Comparison of ENCODE assay signal across 8 cellular contexts in the genomic region with DNA sequence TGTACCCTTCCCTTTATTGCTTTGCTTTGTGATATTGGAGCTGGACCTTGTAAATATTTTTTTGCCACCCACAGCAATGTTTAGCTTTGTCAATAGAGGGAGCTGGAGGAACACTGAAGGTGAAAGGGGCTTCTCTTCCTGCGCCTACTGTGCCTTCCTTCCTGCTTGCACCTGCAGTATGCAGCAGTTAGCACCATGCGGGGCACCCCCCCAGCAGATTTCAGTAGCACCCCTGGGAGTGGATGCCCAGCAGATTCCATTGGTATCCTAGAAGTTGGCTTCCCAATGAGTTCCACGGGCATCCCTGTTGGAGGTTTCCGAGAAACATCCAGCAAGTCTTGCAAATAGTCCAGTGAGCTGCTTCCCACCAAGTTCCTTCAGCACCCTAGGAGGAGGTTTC. TPM values are rescaled to one million over a fixed set of nuclear protein-coding genes. Genes with fewer than 3 reads are reported as not detected.
DNase-seq lines count a peak whose midpoint lies in the region; ATAC-seq, FAIRE-seq and TF ChIP-seq lines count a peak whose summit lies in the region.

No MANE protein-coding gene starts in this region.

- no peak overlapping the region for H2AFZ ChIP-seq in keratinocyte (ENCODE audit: control insufficient read depth, low read length)

- DNase-seq in HFF-Myc (ENCODE audit: extremely low read depth, low read depth) (no peak), SK-MEL-5 (ENCODE audit: low read depth, low spot score) (peak; percentile 90), ascending aorta (ENCODE audit: low spot score in 2 of 2) (no peak), keratinocyte (ENCODE audit: low read depth, low spot score) (no peak)
- peak; percentile 53 to 56 for DNase-seq in stimulated activated naive CD8-positive, alpha-beta T cell treated with anti-CD3 and anti-CD28 coated beads, Interleukin-15, amount 100 ng/mL, for 72 hours

- dilution Hi-C loops in keratinocyte (cut with MboI; ENCODE audit: extremely low pct_ligation_motif_present, low sequenced_read_pairs), result no loop called here

- no peaks in the 10 kb centered on the region for H3K27me3 Mint-ChIP-seq in stimulated activated naive CD8-positive, alpha-beta T cell treated with anti-CD3 and anti-CD28 coated beads, Interleukin-15, amount 100 ng/mL, for 72 hours

- no peak overlapping the region for H3K4me2 ChIP-seq in keratinocyte (ENCODE audit: control insufficient read depth, extremely low read depth, insufficient read depth, low read depth, low read length)

- H3K9me1 ChIP-seq in keratinocyte (ENCODE audit: control insufficient read depth, extremely low read depth, insufficient read depth, low read length), result no peaks in the 10 kb centered on the region

- peaks cover 33% of the 10 kb centered on the region for H3K4me1 Mint-ChIP-seq in stimulated activated naive CD8-positive, alpha-beta T cell treated with anti-CD3 and anti-CD28 coated beads, Interleukin-15, amount 100 ng/mL, for 72 hours

- no peak overlapping the region for H3K27ac Mint-ChIP-seq in stimulated activated naive CD8-positive, alpha-beta T cell treated with anti-CD3 and anti-CD28 coated beads, Interleukin-15, amount 100 ng/mL, for 72 hours

- in situ Hi-C loops in SK-MEL-5 (cut with HindIII; ENCODE audit: low pct_unique_long_range_greater_than_20kb, low sequenced_read_pairs), result no loop called here

- TF ChIP-seq CTCF in C4-2B (conservative IDR thresholded peaks at IDR 0.05) (peak; percentile 74), HFF-Myc (IDR thresholded peaks at IDR 0.05; ENCODE audit: low read depth, low read length, missing control alignments) (peak; percentile 73), ascending aorta (IDR thresholded peaks at IDR 0.05) (peak; percentile 58 to 80 (median 62)), keratinocyte (optimal IDR thresholded peaks at IDR 0.05 in 1 of 3, IDR thresholded peaks at IDR 0.05 in 1 of 3, conservative IDR thresholded peaks at IDR 0.05 in 1 of 3; ENCODE audit: extremely low read depth in 1 of 3, insufficient read depth in 2 of 3, low read length in 3 of 3) (peak; percentile 77 to 94 (median 90))

- no peaks in the 10 kb centered on the region for H3K9me3 ChIP-seq in ascending aorta
- H3K9me3 ChIP-seq in keratinocyte (ENCODE audit: control insufficient read depth, low read depth, low read length), result no peaks in the 10 kb centered on the region

- H3K9ac ChIP-seq in keratinocyte (ENCODE audit: control insufficient read depth, extremely low read depth, insufficient read depth, low read length), result no peak overlapping the region

- H3K27ac ChIP-seq in C4-2B (no peak overlapping the region), ascending aorta (no peak overlapping the region), keratinocyte (ENCODE audit: control insufficient read depth, insufficient read depth, low read length) (peak overlapping the region; percentile 78)

- H3K79me2 ChIP-seq in keratinocyte (ENCODE audit: control insufficient read depth, insufficient read depth, low read length), result no peaks in the 10 kb centered on the region

- intact Hi-C loops in ascending aorta (cut with DNase I), result loop anchor here (2.0 kb wide), 2 partner anchors 29 to 33 kb away; no protein-coding TSS in a partner anchor

- H3K9me3 Mint-ChIP-seq in stimulated activated naive CD8-positive, alpha-beta T cell treated with anti-CD3 and anti-CD28 coated beads, Interleukin-15, amount 100 ng/mL, for 72 hours, result no peaks in the 10 kb centered on the region

- H3K27me3 ChIP-seq in ascending aorta, result no peaks in the 10 kb centered on the region
- H3K27me3 ChIP-seq in keratinocyte (ENCODE audit: control insufficient read depth, extremely low read depth, insufficient read depth, low read length), result no peaks in the 10 kb centered on the region

- peak; percentile 88 for FAIRE-seq in keratinocyte (lab: Jason Lieb, UNC)

- H3K4me1 ChIP-seq in ascending aorta, result peaks cover 0 to 3% of the 10 kb centered on the region in 2 donors
- peaks cover 71% of the 10 kb centered on the region for H3K4me1 ChIP-seq in keratinocyte (ENCODE audit: control insufficient read depth, extremely low read depth, insufficient read depth, low read length)

- H3K36me3 ChIP-seq in ascending aorta, result no peaks in the 10 kb centered on the region
- no peaks in the 10 kb centered on the region for H3K36me3 ChIP-seq in keratinocyte (ENCODE audit: control insufficient read depth in 2 of 2, extremely low read depth in 1 of 2, insufficient read depth in 2 of 2, low read length in 2 of 2)

- ATAC-seq in stimulated activated naive CD8-positive, alpha-beta T cell treated with anti-CD3 and anti-CD28 coated beads, Interleukin-15, amount 100 ng/mL, for 72 hours, result peak; percentile 85
- ATAC-seq in GM21360 (IDR thresholded peaks at IDR 0.05; ENCODE audit: unreplicated experiment), result no peak
- ATAC-seq in HG03280 (IDR thresholded peaks at IDR 0.05; ENCODE audit: unreplicated experiment), result no peak

- H3K4me3 Mint-ChIP-seq in stimulated activated naive CD8-positive, alpha-beta T cell treated with anti-CD3 and anti-CD28 coated beads, Interleukin-15, amount 100 ng/mL, for 72 hours, result peak overlapping the region in 1 of 2 donors; percentile 44

- no peaks in the 10 kb centered on the region for H4K20me1 ChIP-seq in keratinocyte (ENCODE audit: control insufficient read depth, extremely low read depth, insufficient read depth, low read length)

- H3K4me3 ChIP-seq in HFF-Myc (replicated peaks; ENCODE audit: low read depth, low read length) (no peak overlapping the region), ascending aorta (no peak overlapping the region), keratinocyte (ENCODE audit: control insufficient read depth in 2 of 3, extremely low read depth in 1 of 3, insufficient read depth in 2 of 3, low read depth in 1 of 3, low read length in 3 of 3) (no peak overlapping the region)

RNA-seq across cellular contexts. Expression of a gene that starts 25.6 kb away (rescaled TPM):
- 89.9 and 118 TPM in 2 replicates for total RNA-seq in SK-MEL-5 (2014; rRNA removed; shearing (Covaris generic))
- 152 and 205 TPM in 2 replicates for polyA plus RNA-seq in SK-MEL-5 (2015; cell fraction: cytosol; rRNA removed)
- polyA plus RNA-seq in SK-MEL-5 (2015; cell fraction: nucleus; rRNA removed), result 28.1 and 39.9 TPM in 2 replicates
- 25.8 TPM for total RNA-seq in ascending aorta
- polyA plus RNA-seq in keratinocyte, result 762 to 1,688 TPM (median 1,061 TPM) in 3 replicates
- polyA plus RNA-seq in keratinocyte (2011; ENCODE audit: low read depth), result 7,825 TPM
- polyA plus RNA-seq in keratinocyte (2011; cell fraction: cytosol; rRNA removed), result 1,426 and 2,466 TPM in 2 replicates
- 399 and 409 TPM in 2 replicates for polyA plus RNA-seq in keratinocyte (2011; cell fraction: nucleus; rRNA removed)
- 2,272 and 2,757 TPM in 2 replicates for polyA plus RNA-seq in keratinocyte (2012; ENCODE audit: low replicate concordance)
- polyA minus RNA-seq in keratinocyte, result 156 to 769 TPM (median 744 TPM) in 3 replicates
- 3,568 TPM for polyA minus RNA-seq in keratinocyte (2011; cell fraction: cytosol; rRNA and poly(A)+ RNA removed)
- polyA minus RNA-seq in keratinocyte (2011; cell fraction: nucleus; rRNA and poly(A)+ RNA removed), result 194 and 286 TPM in 2 replicates

RNA-seq across cellular contexts. Expression of a gene that starts 58.7 kb away (rescaled TPM):
- 117 and 125 TPM in 2 replicates for total RNA-seq in SK-MEL-5 (2014; rRNA removed; shearing (Covaris generic))
- polyA plus RNA-seq in SK-MEL-5 (2015; cell fraction: cytosol; rRNA removed), result 147 and 162 TPM in 2 replicates
- polyA plus RNA-seq in SK-MEL-5 (2015; cell fraction: nucleus; rRNA removed), result 535 and 686 TPM in 2 replicates
- total RNA-seq in ascending aorta, result 7.7 TPM
- polyA plus RNA-seq in keratinocyte, result 20.1 to 23.3 TPM (median 20.2 TPM) in 3 replicates
- 3.7 TPM for polyA plus RNA-seq in keratinocyte (2011; ENCODE audit: low read depth)
- 17.6 and 25.3 TPM in 2 replicates for polyA plus RNA-seq in keratinocyte (2011; cell fraction: cytosol; rRNA removed)
- polyA plus RNA-seq in keratinocyte (2011; cell fraction: nucleus; rRNA removed), result 23.2 and 24.9 TPM in 2 replicates
- 5.7 and 11.2 TPM in 2 replicates for polyA plus RNA-seq in keratinocyte (2012; ENCODE audit: low replicate concordance)
- polyA minus RNA-seq in keratinocyte, result 4.5 to 17.6 TPM (median 12.3 TPM) in 3 replicates
- 6.7 TPM for polyA minus RNA-seq in keratinocyte (2011; cell fraction: cytosol; rRNA and poly(A)+ RNA removed)
- polyA minus RNA-seq in keratinocyte (2011; cell fraction: nucleus; rRNA and poly(A)+ RNA removed), result 7.1 and 15.5 TPM in 2 replicates

Comparison
In these comparisons a context has a peak if more than half of its experiments do, and no peak if none do; other contexts are left out.
1. DNase-seq: peak in SK-MEL-5 (single experiment) and stimulated activated naive CD8-positive, alpha-beta T cell treated with anti-CD3 and anti-CD28 coated beads, Interleukin-15, amount 100 ng/mL, for 72 hours (2 of 2); none in HFF-Myc (single experiment), ascending aorta (0 of 2) and keratinocyte (single experiment).
2. RNA of a gene that starts 58.7 kb away (total RNA-seq): 117 to 125 TPM in SK-MEL-5; 7.7 TPM in ascending aorta (single experiment); every median in the first group is over 10 times any median in the second.
3. Peak in every context shown above with its lines, with median percentiles within 50 percentile points of each other: CTCF ChIP-seq.